In genomic region chr22:40463727-40464126, GRCh38 we compare ENCODE assay signal across 8 cellular contexts.
A peak's percentile ranks its signal among the peaks of the same experiment; 100 is the strongest.
DNase-seq lines count a peak whose midpoint lies in the region; ATAC-seq and TF ChIP-seq lines count a peak whose summit lies in the region.

No MANE protein-coding gene starts in this region.

- H3K4me3 Mint-ChIP-seq in activated naive CD8-positive, alpha-beta T cell treated with anti-CD3 and anti-CD28 coated beads, Interleukin-2, amount 10 ng/mL, durations not matched to agents 7 days and 5 days: peak overlapping the region; percentile 96

- peaks cover 8% of the 10 kb centered on the region for H3K4me1 ChIP-seq in RWPE2 (ENCODE audit: insufficient read depth, poor library complexity, severe bottlenecking)

- no peaks in the 10 kb centered on the region for H3K9me3 Mint-ChIP-seq in activated naive CD8-positive, alpha-beta T cell treated with anti-CD3 and anti-CD28 coated beads, Interleukin-2, amount 10 ng/mL, durations not matched to agents 7 days and 5 days

- H3K27me3 ChIP-seq in RWPE2 (ENCODE audit: insufficient read depth, poor library complexity, severe bottlenecking): no peaks in the 10 kb centered on the region

- H3K36me3 ChIP-seq in RWPE2 (ENCODE audit: low read depth): peaks cover 11% of the 10 kb centered on the region

- no peak overlapping the region for H3K4me3 ChIP-seq in RWPE2 (ENCODE audit: severe bottlenecking)

- no peak for TF ChIP-seq CTCF in RWPE2 (IDR thresholded peaks at IDR 0.05; ENCODE audit: poor library complexity, severe bottlenecking)

- peak overlapping the region; percentile 97 for H3K27ac Mint-ChIP-seq in activated naive CD8-positive, alpha-beta T cell treated with anti-CD3 and anti-CD28 coated beads, Interleukin-2, amount 10 ng/mL, durations not matched to agents 7 days and 5 days

- H3K9me3 ChIP-seq in RWPE2 (ENCODE audit: severe bottlenecking): no peaks in the 10 kb centered on the region

- H3K27me3 Mint-ChIP-seq in activated naive CD8-positive, alpha-beta T cell treated with anti-CD3 and anti-CD28 coated beads, Interleukin-2, amount 10 ng/mL, durations not matched to agents 7 days and 5 days: no peaks in the 10 kb centered on the region

- ATAC-seq in RWPE2 (ENCODE audit: low read depth) (no peak), GM18502 (IDR thresholded peaks at IDR 0.05; ENCODE audit: poor library complexity, unreplicated experiment) (no peak)
- ATAC-seq in activated naive CD8-positive, alpha-beta T cell treated with anti-CD3 and anti-CD28 coated beads, Interleukin-2, amount 10 ng/mL, durations not matched to agents 7 days and 5 days (ENCODE audit: low read depth): peak; percentile 71

- peak; percentile 28 for DNase-seq in GM19238 (ENCODE audit: insufficient read length, low spot score)
- no peak for DNase-seq in RWPE2 (ENCODE audit: low spot score)
- no peak for DNase-seq in activated naive CD8-positive, alpha-beta T cell treated with anti-CD3 and anti-CD28 coated beads, Interleukin-2, amount 10 ng/mL, durations not matched to agents 7 days and 5 days
- DNase-seq in stimulated activated CD4-positive, alpha-beta T cell treated with anti-CD3 and anti-CD28 coated beads, Interleukin-4, amount 100 ng/mL, for 4 hours: peak; percentile 15 to 32
- no peak for DNase-seq in NCI-H1105 (lab: John Stamatoyannopoulos, UW)
- no peak for DNase-seq in cardiac septum (ENCODE audit: low spot score)
- DNase-seq in SKM-1 treated with dmso at 0.1 percent for 144 hours (lab: John Stamatoyannopoulos, UW; ENCODE audit: unreplicated experiment): no peak

- intact Hi-C loops in cardiac septum (cut with DNase I): no loop called here

- POLR2A ChIA-PET in activated naive CD8-positive, alpha-beta T cell treated with anti-CD3 and anti-CD28 coated beads, Interleukin-2, amount 10 ng/mL, durations not matched to agents 7 days and 5 days (lab: Charles Lee): interaction anchor here (0.7 to 2.6 kb wide), 8 partner anchors 9 to 488 kb away, joined by 3 to 8 read pairs (median 5); partner anchors contain the start of gene RBX1

- peaks cover 36% of the 10 kb centered on the region for H3K4me1 Mint-ChIP-seq in activated naive CD8-positive, alpha-beta T cell treated with anti-CD3 and anti-CD28 coated beads, Interleukin-2, amount 10 ng/mL, durations not matched to agents 7 days and 5 days

- peak overlapping the region; percentile 1 for H3K27ac ChIP-seq in RWPE2 (ENCODE audit: poor library complexity, severe bottlenecking)

- H3K36me3 Mint-ChIP-seq in activated naive CD8-positive, alpha-beta T cell treated with anti-CD3 and anti-CD28 coated beads, Interleukin-2, amount 10 ng/mL, durations not matched to agents 7 days and 5 days: peaks cover 28% of the 10 kb centered on the region

Comparison
In these comparisons a context has a peak if more than half of its experiments do, and no peak if none do; other contexts are left out.
1. DNase-seq: peak in GM19238 (single experiment) and stimulated activated CD4-positive, alpha-beta T cell treated with anti-CD3 and anti-CD28 coated beads, Interleukin-4, amount 100 ng/mL, for 4 hours (2 of 2); none in RWPE2 (single experiment), activated naive CD8-positive, alpha-beta T cell treated with anti-CD3 and anti-CD28 coated beads, Interleukin-2, amount 10 ng/mL, durations not matched to agents 7 days and 5 days (single experiment), NCI-H1105 (single experiment), cardiac septum (single experiment) and SKM-1 treated with dmso at 0.1 percent for 144 hours (single experiment).